16 cellular contexts compared by ENCODE assay signal in the genomic region with DNA sequence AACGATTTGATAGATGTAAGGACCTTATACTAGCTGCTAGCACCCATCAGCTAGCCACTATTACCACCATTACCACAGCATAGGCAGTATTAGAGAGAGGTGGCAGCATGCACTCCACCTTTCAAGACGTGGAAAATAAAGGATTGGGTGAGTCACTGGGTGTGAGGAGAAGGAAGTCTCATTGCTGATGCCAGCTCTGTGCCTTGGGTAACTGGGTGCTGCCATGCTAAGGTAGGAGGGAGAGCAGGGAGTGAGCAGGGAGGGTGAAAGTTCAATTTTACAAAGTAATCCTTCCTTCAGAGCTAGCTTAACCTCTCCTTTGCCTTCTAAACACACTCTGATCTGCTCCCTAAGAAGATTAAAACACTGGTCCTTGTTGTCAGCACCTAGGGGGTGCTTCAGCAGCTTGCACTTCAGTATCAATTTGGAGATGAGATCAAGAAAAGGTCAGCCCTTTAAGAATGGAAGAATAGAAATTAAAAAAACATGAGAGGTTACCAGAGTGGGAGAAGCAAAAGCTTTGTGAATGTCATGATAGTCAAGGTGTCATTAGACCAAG. TPM values are rescaled to one million over a fixed set of nuclear protein-coding genes. Genes with fewer than 3 reads are reported as not detected.
A peak's percentile ranks its signal among the peaks of the same experiment; 100 is the strongest.
DNase-seq lines count a peak whose midpoint lies in the region; ATAC-seq and TF ChIP-seq lines count a peak whose summit lies in the region.
"Had no signal": no experiment of that assay in that cellular context is flagged by ENCODE, and none has a peak within 500 bp of the region (broad histone marks: within the 10 kb centered on the region; RNA-seq: fewer than 3 reads in every experiment).

No MANE protein-coding gene starts in this region.

- H3K36me3 ChIP-seq in endodermal cell (ENCODE audit: control insufficient read depth, insufficient read depth, low read length), result no peaks in the 10 kb centered on the region
- H3K36me3 ChIP-seq: suprapubic skin had no signal

- H3K27me3 Mint-ChIP-seq in activated CD4-positive, alpha-beta T cell treated with anti-CD3 and anti-CD28 coated beads, Interleukin-2, amount 10 ng/mL, durations not matched to agents 7 days and 5 days, result peaks cover 35% of the 10 kb centered on the region
- peaks cover 30% of the 10 kb centered on the region for H3K27me3 Mint-ChIP-seq in endodermal cell (ENCODE audit: insufficient read depth)

- 83 to 86% methylated on average over 1 to 2 of the region's 2 CpGs for WGBS in endodermal cell (ENCODE audit: insufficient coverage in 1 of 2, insufficient read length in 1 of 2), 2 experiments

- no peak for TF ChIP-seq CTCF in endodermal cell (conservative IDR thresholded peaks at IDR 0.05)

- no peaks in the 10 kb centered on the region for H3K4me1 ChIP-seq in endodermal cell (ENCODE audit: control insufficient read depth, insufficient read depth, low read length)

- POLR2A ChIA-PET in activated CD4-positive, alpha-beta T cell treated with anti-CD3 and anti-CD28 coated beads, Interleukin-2, amount 10 ng/mL, durations not matched to agents 7 days and 5 days (lab: Charles Lee), result no interaction called here

- peaks cover 32% of the 10 kb centered on the region for H3K27me3 ChIP-seq in endodermal cell (ENCODE audit: control insufficient read depth, insufficient read depth, low read length, poor library complexity, severe bottlenecking)
- H3K27me3 ChIP-seq: suprapubic skin had no signal

- no peak overlapping the region for H3K9ac ChIP-seq in endodermal cell (ENCODE audit: extremely low read depth, low read length, poor library complexity, severe bottlenecking)

- no peak for DNase-seq in activated CD4-positive, alpha-beta T cell treated with anti-CD3 and anti-CD28 coated beads, Interleukin-2, amount 10 ng/mL, durations not matched to agents 7 days and 5 days
- DNase-seq in activated CD4-positive, alpha-beta T cell treated with anti-CD3 and anti-CD28 coated beads for 4 hours, result no peak
- DNase-seq in NCI-H2227 (lab: John Stamatoyannopoulos, UW; ENCODE audit: unreplicated experiment) (peak; percentile 16), endodermal cell (no peak), NCI-H146 (lab: John Stamatoyannopoulos, UW) (no peak)
- DNase-seq in stimulated activated effector memory CD8-positive, alpha-beta T cell treated with anti-CD3 and anti-CD28 coated beads, Interleukin-12 subunit alpha, Interleukin-12 subunit beta, amount 100 ng/mL, for 72 hours (ENCODE audit: low spot score in 2 of 2), result no peak
- DNase-seq: activated CD8-positive, alpha-beta memory T cell treated with anti-CD3 and anti-CD28 coated beads, Interleukin-2, amount 50 U/mL, for 4 hours; amniotic stem cell; effector memory CD8-positive, alpha-beta T cell; left ventricle myocardium superior; NCI-H2081 treated with DMSO at 0.1 percent for 48 hours; psoas muscle; T-helper 9 cell had no signal

- no peak overlapping the region for H3K27ac ChIP-seq in endodermal cell (ENCODE audit: low read depth, low read length)
- H3K27ac ChIP-seq: psoas muscle, suprapubic skin had no signal

- CTCF ChIA-PET in activated CD4-positive, alpha-beta T cell treated with anti-CD3 and anti-CD28 coated beads, Interleukin-2, amount 10 ng/mL, durations not matched to agents 7 days and 5 days (lab: Charles Lee), result interaction anchor here (1.2 to 2.0 kb wide), 3 partner anchors 9 to 185 kb away, joined by 3 to 10 read pairs (median 3); no protein-coding TSS in a partner anchor

- peaks cover 10% of the 10 kb centered on the region for H3K9me3 ChIP-seq in endodermal cell (ENCODE audit: control insufficient read depth, low read length)
- H3K9me3 ChIP-seq: psoas muscle, suprapubic skin had no signal

- H3K4me3 Mint-ChIP-seq in activated CD4-positive, alpha-beta T cell treated with anti-CD3 and anti-CD28 coated beads, Interleukin-2, amount 10 ng/mL, durations not matched to agents 7 days and 5 days, result no peak overlapping the region
- H3K4me3 Mint-ChIP-seq in endodermal cell, result no peak overlapping the region
- peak overlapping the region; percentile 77 for H3K4me3 Mint-ChIP-seq in stimulated activated effector memory CD8-positive, alpha-beta T cell treated with anti-CD3 and anti-CD28 coated beads, Interleukin-12 subunit alpha, Interleukin-12 subunit beta, amount 100 ng/mL, for 72 hours

- ATAC-seq in stimulated activated effector memory CD8-positive, alpha-beta T cell treated with anti-CD3 and anti-CD28 coated beads, Interleukin-12 subunit alpha, Interleukin-12 subunit beta, amount 100 ng/mL, for 72 hours, result no peak
- ATAC-seq in GM18517 (IDR thresholded peaks at IDR 0.05; ENCODE audit: unreplicated experiment) (no peak), GM19395 (IDR thresholded peaks at IDR 0.05; ENCODE audit: unreplicated experiment) (no peak)
- ATAC-seq: effector memory CD8-positive, alpha-beta T cell; left ventricle myocardium superior; psoas muscle had no signal

- H3K4me3 ChIP-seq in endodermal cell (ENCODE audit: low read length), result peak overlapping the region; percentile 80
- H3K4me3 ChIP-seq: suprapubic skin had no signal

- peak overlapping the region; percentile 25 for H3K27ac Mint-ChIP-seq in activated CD4-positive, alpha-beta T cell treated with anti-CD3 and anti-CD28 coated beads, Interleukin-2, amount 10 ng/mL, durations not matched to agents 7 days and 5 days
- H3K27ac Mint-ChIP-seq in endodermal cell, result no peak overlapping the region
- H3K27ac Mint-ChIP-seq in stimulated activated effector memory CD8-positive, alpha-beta T cell treated with anti-CD3 and anti-CD28 coated beads, Interleukin-12 subunit alpha, Interleukin-12 subunit beta, amount 100 ng/mL, for 72 hours, result no peak overlapping the region

- peaks cover 24% of the 10 kb centered on the region for H3K4me1 Mint-ChIP-seq in activated CD4-positive, alpha-beta T cell treated with anti-CD3 and anti-CD28 coated beads, Interleukin-2, amount 10 ng/mL, durations not matched to agents 7 days and 5 days
- peaks cover 19% of the 10 kb centered on the region for H3K4me1 Mint-ChIP-seq in endodermal cell
- peaks cover 13% of the 10 kb centered on the region for H3K4me1 Mint-ChIP-seq in stimulated activated effector memory CD8-positive, alpha-beta T cell treated with anti-CD3 and anti-CD28 coated beads, Interleukin-12 subunit alpha, Interleukin-12 subunit beta, amount 100 ng/mL, for 72 hours

- no peaks in the 10 kb centered on the region for H3K36me3 Mint-ChIP-seq in activated CD4-positive, alpha-beta T cell treated with anti-CD3 and anti-CD28 coated beads, Interleukin-2, amount 10 ng/mL, durations not matched to agents 7 days and 5 days (ENCODE audit: low read depth)
- no peaks in the 10 kb centered on the region for H3K36me3 Mint-ChIP-seq in endodermal cell (ENCODE audit: low read depth)
- H3K36me3 Mint-ChIP-seq in stimulated activated effector memory CD8-positive, alpha-beta T cell treated with anti-CD3 and anti-CD28 coated beads, Interleukin-12 subunit alpha, Interleukin-12 subunit beta, amount 100 ng/mL, for 72 hours, result no peaks in the 10 kb centered on the region

- H3K9me3 Mint-ChIP-seq in activated CD4-positive, alpha-beta T cell treated with anti-CD3 and anti-CD28 coated beads, Interleukin-2, amount 10 ng/mL, durations not matched to agents 7 days and 5 days, result no peaks in the 10 kb centered on the region
- peaks cover 7% of the 10 kb centered on the region for H3K9me3 Mint-ChIP-seq in endodermal cell
- H3K9me3 Mint-ChIP-seq in stimulated activated effector memory CD8-positive, alpha-beta T cell treated with anti-CD3 and anti-CD28 coated beads, Interleukin-12 subunit alpha, Interleukin-12 subunit beta, amount 100 ng/mL, for 72 hours, result no peaks in the 10 kb centered on the region
- H3K9me3 Mint-ChIP-seq: effector memory CD8-positive, alpha-beta T cell had no signal

RNA-seq across cellular contexts. Expression of a gene that starts 1.8 kb away (rescaled TPM):
- total RNA-seq in activated CD4-positive, alpha-beta T cell treated with anti-CD3 and anti-CD28 coated beads, Interleukin-2, amount 10 ng/mL, durations not matched to agents 7 days and 5 days, result 10 to 100 TPM; 13.6 to 15.4 TPM
- total RNA-seq in endodermal cell, result 10 to 100 TPM in 1 of 2 donors, 1 to 10 TPM in 1; 9.9 to 11.3 TPM
- 15.9 TPM for polyA plus RNA-seq in endodermal cell (2013, experiment 1 of 2)
- polyA plus RNA-seq in endodermal cell (2013, experiment 2 of 2), result 15.4 TPM
